Comparison of ENCODE assay signal across 13 cellular contexts in genomic region chr2:143525536-143525935, GRCh38.
DNase-seq lines count a peak whose midpoint lies in the region; ATAC-seq, FAIRE-seq and TF ChIP-seq lines count a peak whose summit lies in the region.
"Had no signal": no experiment of that assay in that cellular context is flagged by ENCODE, and none has a peak within 500 bp of the region (broad histone marks: within the 10 kb centered on the region; RNA-seq: fewer than 3 reads in every experiment).

No MANE protein-coding gene starts in this region.

- no peak overlapping the region for H3K9ac ChIP-seq in mucosa of rectum (ENCODE audit: low read depth in 1 of 2, low read length in 2 of 2)

- no peaks in the 10 kb centered on the region for H3K27me3 Mint-ChIP-seq in chondrocyte (ENCODE audit: low read depth)

- peaks cover 43% of the 10 kb centered on the region for H3K4me1 Mint-ChIP-seq in chondrocyte (ENCODE audit: low read depth)

- WGBS in urinary bladder: 33% methylated on average over 3 of the region's 3 CpGs

- H3K9me3 Mint-ChIP-seq in chondrocyte (ENCODE audit: low read depth): no peaks in the 10 kb centered on the region

- H3K36me3 Mint-ChIP-seq in chondrocyte (ENCODE audit: low read depth): no peaks in the 10 kb centered on the region

- H3K4me1 ChIP-seq in right atrium auricular region (no peaks in the 10 kb centered on the region), mucosa of rectum (ENCODE audit: control insufficient read depth in 2 of 2, insufficient read depth in 2 of 2, low read length in 2 of 2) (no peaks in the 10 kb centered on the region), urinary bladder (ENCODE audit: insufficient read depth) (no peaks in the 10 kb centered on the region)

- H3K27me3 ChIP-seq in right atrium auricular region (no peaks in the 10 kb centered on the region), mucosa of rectum (ENCODE audit: control insufficient read depth in 2 of 2, insufficient read depth in 2 of 2, low read length in 2 of 2) (no peaks in the 10 kb centered on the region)
- H3K27me3 ChIP-seq: dorsolateral prefrontal cortex, upper lobe of left lung had no signal

- H3K9me3 ChIP-seq in right atrium auricular region (no peaks in the 10 kb centered on the region), mucosa of rectum (ENCODE audit: control insufficient read depth in 2 of 2, low read length in 2 of 2) (no peaks in the 10 kb centered on the region)
- H3K9me3 ChIP-seq: upper lobe of left lung had no signal

- H3K27ac ChIP-seq in right atrium auricular region (peak overlapping the region in 1 of 2 donors; percentile 54), mucosa of rectum (ENCODE audit: low read depth in 2 of 2, low read length in 2 of 2) (peak overlapping the region; percentile 35 to 51), urinary bladder (ENCODE audit: low read depth) (peak overlapping the region; percentile 18)
- H3K27ac ChIP-seq: dorsolateral prefrontal cortex had no signal

- DNase-seq in Right ventricle myocardium superior (peak; percentile 40), right atrium auricular region (ENCODE audit: low spot score) (no peak), chondrocyte (ENCODE audit: low spot score) (no peak), AG08395 (ENCODE audit: low spot score) (no peak), HT-29 (ENCODE audit: low spot score) (no peak), HTR-8/SVneo (ENCODE audit: insufficient read length, low spot score) (no peak)
- DNase-seq: dorsolateral prefrontal cortex; hippocampal formation; NCI-H1048; stimulated activated CD4-positive, alpha-beta T cell treated with anti-CD3 and anti-CD28 coated beads, Interleukin-4, amount 100 ng/mL, for 4 hours; upper lobe of left lung had no signal

- H3K36me3 ChIP-seq in right atrium auricular region (no peaks in the 10 kb centered on the region), mucosa of rectum (ENCODE audit: control insufficient read depth in 2 of 2, insufficient read depth in 2 of 2, low read length in 2 of 2) (no peaks in the 10 kb centered on the region), urinary bladder (ENCODE audit: insufficient read depth) (no peaks in the 10 kb centered on the region)
- H3K36me3 ChIP-seq: upper lobe of left lung had no signal

- peak overlapping the region; percentile 14 for H3K4me3 Mint-ChIP-seq in chondrocyte (ENCODE audit: unreplicated experiment)

- H3K4me3 ChIP-seq in right atrium auricular region (no peak overlapping the region), mucosa of rectum (ENCODE audit: low read length in 2 of 2) (no peak overlapping the region), urinary bladder (ENCODE audit: low read depth, low read length) (no peak overlapping the region)
- H3K4me3 ChIP-seq: dorsolateral prefrontal cortex, upper lobe of left lung had no signal

- ATAC-seq in Right ventricle myocardium superior (ENCODE audit: poor library complexity): peak; percentile 62

- intact Hi-C loops in Right ventricle myocardium superior (cut with DNase I): no loop called here

- TF ChIP-seq CTCF in right atrium auricular region (IDR thresholded peaks at IDR 0.05): no peak
- TF ChIP-seq CTCF in chondrocyte (IDR thresholded peaks at IDR 0.05): peak; percentile 8

- peak overlapping the region; percentile 91 for H3K27ac Mint-ChIP-seq in chondrocyte (ENCODE audit: unreplicated experiment)

- no peak for FAIRE-seq in HTR-8/SVneo (lab: Jason Lieb, UNC)
